In the genomic region with DNA sequence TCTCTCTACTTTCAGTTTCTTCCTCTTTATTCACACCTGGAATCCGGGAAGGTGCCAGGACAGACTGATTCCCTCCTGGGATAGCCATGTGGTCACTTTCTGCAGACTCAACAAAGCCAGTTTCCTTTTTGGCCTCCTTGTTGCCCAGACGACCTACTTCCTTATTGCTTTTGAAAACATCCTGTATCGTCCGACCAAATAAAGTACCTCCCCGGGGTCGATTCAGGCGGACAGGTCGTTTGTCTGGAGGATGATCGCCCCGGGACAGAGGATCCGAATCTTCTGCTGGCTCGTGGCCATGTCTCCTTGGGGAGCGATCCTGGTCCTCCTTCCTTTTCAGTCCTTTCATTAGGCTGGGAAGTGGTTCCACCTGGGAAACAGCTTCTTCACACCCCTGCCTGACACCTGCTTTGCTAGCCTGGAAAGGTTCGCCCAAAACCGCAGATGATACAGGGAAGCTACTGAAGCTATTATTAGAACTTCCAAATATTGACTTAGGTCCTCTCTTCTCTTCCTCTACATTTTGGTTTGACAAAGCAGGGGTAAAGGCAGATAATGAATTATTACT, we compare ENCODE assay signal across 10 cellular contexts. TPM values are rescaled to one million over a fixed set of nuclear protein-coding genes. Genes with fewer than 3 reads are reported as not detected.
DNase-seq lines count a peak whose midpoint lies in the region; ATAC-seq, FAIRE-seq and TF ChIP-seq lines count a peak whose summit lies in the region.
"Had no signal": no experiment of that assay in that cellular context is flagged by ENCODE, and none has a peak within 500 bp of the region (broad histone marks: within the 10 kb centered on the region; RNA-seq: fewer than 3 reads in every experiment).

No MANE protein-coding gene starts in this region.

- H2AFZ ChIP-seq in GM12878 (ENCODE audit: control insufficient read depth, low read depth, low read length) = no peak overlapping the region

- peak overlapping the region; percentile 54 to 80 (median 75) for H3K4me3 Mint-ChIP-seq in nephron

- H3K4me3 ChIP-seq in MG63 = peak overlapping the region; percentile 84
- H3K4me3 ChIP-seq in GM12878 = peak overlapping the region; percentile 97

- CTCF ChIA-PET in GM12878 (lab: Yijun Ruan, JAX) = interaction anchor here (0.8 to 3.3 kb wide), 8 partner anchors 8 to 217 kb away, joined by 3 to 29 read pairs (median 4); no protein-coding TSS in a partner anchor

- no peak for ATAC-seq in GM12878
- no peak for ATAC-seq in GM21381 (IDR thresholded peaks at IDR 0.05; ENCODE audit: unreplicated experiment)
- no peak for ATAC-seq in HG02973 (IDR thresholded peaks at IDR 0.05; ENCODE audit: unreplicated experiment)

- WGBS in GM12878 (ENCODE audit: insufficient coverage, insufficient replicate concordance, low lambda C conversion rate, missing lambda C conversion rate) = 59% methylated on average over 15 of the region's 15 CpGs

- TF ChIP-seq CTCF in GM12878 (IDR thresholded peaks at IDR 0.05 in 2 of 3, conservative IDR thresholded peaks at IDR 0.05 in 1 of 3; ENCODE audit: control insufficient read depth in 2 of 3, extremely low read depth in 1 of 3, insufficient read depth in 1 of 3, low read depth in 3 of 3, low read length in 3 of 3) (no peak), nephron (IDR thresholded peaks at IDR 0.05; ENCODE audit: unreplicated experiment in 3 of 3) (no peak)

- intact Hi-C loops in GM12878 (cut with micrococcal nuclease; ENCODE audit: unreplicated experiment) = loop anchor here (2.0 to 10.0 kb wide), 2 partner anchors 29 to 139 kb away; no protein-coding TSS in a partner anchor

- peaks cover 57% of the 10 kb centered on the region for H3K79me2 ChIP-seq in GM12878 (ENCODE audit: control insufficient read depth, insufficient read depth, low read length)

- no peaks in the 10 kb centered on the region for H3K9me3 Mint-ChIP-seq in nephron

- peaks cover 62% of the 10 kb centered on the region for H3K36me3 Mint-ChIP-seq in nephron (ENCODE audit: low read depth)

- H3K27me3 ChIP-seq in MG63 (no peaks in the 10 kb centered on the region), GM12878 (replicated peaks in 1 of 2; ENCODE audit: control insufficient read depth in 2 of 2, insufficient read depth in 2 of 2, low read length in 1 of 2) (no peaks in the 10 kb centered on the region)

- TF ChIP-seq EP300 in GM12878 (IDR thresholded peaks at IDR 0.05; ENCODE audit: borderline replicate concordance in 1 of 2, control insufficient read depth in 1 of 2, low read depth in 2 of 2, low read length in 2 of 2) = no peak

- FAIRE-seq in GM12878 (lab: Jason Lieb, UNC) = no peak

- H3K27me3 Mint-ChIP-seq in nephron (ENCODE audit: low read depth) = no peaks in the 10 kb centered on the region

- H3K9me3 ChIP-seq in MG63 (no peaks in the 10 kb centered on the region), GM12878 (replicated peaks; ENCODE audit: control insufficient read depth, insufficient read depth, low read length) (no peaks in the 10 kb centered on the region; the same call in 2 of the 3 replicates)

- TF ChIP-seq POLR2A in GM12878 (IDR thresholded peaks at IDR 0.05; ENCODE audit: low read depth, low read length) = no peak

- H3K4me1 Mint-ChIP-seq in nephron = peaks cover 33% of the 10 kb centered on the region

- peak overlapping the region in 1 of 3 experiments; percentile 7 for H3K27ac Mint-ChIP-seq in nephron

- SMC1A ChIA-PET in GM12878 (lab: Charles Lee; ENCODE audit: uncharacterized antibody, unreplicated experiment) = interaction anchor here (1.0 to 2.7 kb wide), 8 partner anchors 31 to 141 kb away, joined by 3 to 15 read pairs (median 5); a partner anchor contains a TSS

- TF ChIP-seq RAD21 in GM12878 (IDR thresholded peaks at IDR 0.05; ENCODE audit: insufficient read depth, low read depth, low read length) = no peak

- peak overlapping the region; percentile 14; the same call in 1 of the 2 replicates for H3K9ac ChIP-seq in GM12878 (ENCODE audit: control insufficient read depth, insufficient read depth, low read length)

- in situ Hi-C loops in GM12878 (cut with MboI) = no loop called here

- no peaks in the 10 kb centered on the region for H4K20me1 ChIP-seq in GM12878 (ENCODE audit: control insufficient read depth, insufficient read depth)

- POLR2A ChIA-PET in GM12878 (lab: Charles Lee) = interaction anchor here (0.7 to 2.2 kb wide), 4 partner anchors 38 to 85 kb away, joined by 3 to 7 read pairs (median 4); no protein-coding TSS in a partner anchor

- H3K36me3 ChIP-seq in MG63 (peaks cover 62% of the 10 kb centered on the region), GM12878 (ENCODE audit: control insufficient read depth in 2 of 2, insufficient read depth in 2 of 2, low read length in 1 of 2) (peaks cover 7 to 16% of the 10 kb centered on the region in 2 experiments)

- peak overlapping the region; percentile 72 for H3K4me2 ChIP-seq in GM12878 (ENCODE audit: control insufficient read depth, insufficient read depth)

- TSS peak; percentile 66 for BruUV-seq in GM12878 (replicated peaks; lab: Mats Ljungman, UMichigan)

- peaks cover 13% of the 10 kb centered on the region for H3K4me1 ChIP-seq in GM12878 (ENCODE audit: control insufficient read depth, insufficient read depth, low read length)

- RAD21 ChIA-PET in GM12878 (lab: Charles Lee; ENCODE audit: unreplicated experiment) = interaction anchor here (1.8 to 2.6 kb wide), 4 partner anchors 31 to 141 kb away, joined by 6 to 10 read pairs (median 8); a partner anchor contains a TSS

- DNase-seq in DMS153 (lab: John Stamatoyannopoulos, UW) = peak; percentile 76
- DNase-seq in MG63 = no peak
- no peak for DNase-seq in GM12878 (ENCODE audit: low read depth, low spot score)
- DNase-seq in activated gamma-delta T cell (lab: John Stamatoyannopoulos, UW) = no peak
- DNase-seq in caudate nucleus (lab: John Stamatoyannopoulos, UW) = no peak
- DNase-seq: activated CD8-positive, alpha-beta memory T cell treated with anti-CD3 and anti-CD28 coated beads, Interleukin-2, amount 50 U/mL, for 48 hours; hypothalamus had no signal

- H3K27ac ChIP-seq in GM12878 (ENCODE audit: control insufficient read depth, insufficient read depth) (0 out of 2 replicates have a peak overlapping the region, but pooled peaks have one; percentile 17), caudate nucleus (ENCODE audit: low read depth, low read length) (no peak overlapping the region)

RNA-seq across cellular contexts. Expression of a gene that starts 1.2 kb away (rescaled TPM):
- 76.0 and 108 TPM in 2 replicates for total RNA-seq in MG63 (2014; rRNA removed; shearing (Covaris generic); ENCODE audit: low replicate concordance)
- 241 and 252 TPM in 2 replicates for total RNA-seq in GM12878 (2013; cell fraction: nucleolus; rRNA removed)
- total RNA-seq in GM12878 (2014; rRNA removed) (53.8 and 53.9 TPM in 2 replicates), GM12878 (2014; rRNA removed; fragmentation: Illumina TruSeq; extraction: Trizol) (32.4 and 39.7 TPM in 2 replicates), GM12878 (2021) (94.3 and 95.7 TPM in 2 replicates)
- polyA plus RNA-seq in GM12878 (2011; ENCODE audit: low read depth) = 28.0 TPM
- polyA plus RNA-seq in GM12878 (2011; rRNA removed) (42.3 and 45.3 TPM in 2 replicates), GM12878 (2014; fragmentation: Illumina TruSeq; extraction: Trizol) (34.3 and 39.3 TPM in 2 replicates), GM12878 (2014; fragmentation: Nextera tagmentation; extraction: Ambion mirVana) (1 to 10 TPM; 6.1 to 8.8 TPM), GM12878 (2014; rRNA removed) (48.6 and 54.6 TPM in 2 replicates), GM12878 (2016; fragmentation: Nextera tagmentation; extraction: Ambion mirVana) (10 to 100 TPM; 54.5 to 64.6 TPM)
- 53.3 and 76.7 TPM in 2 replicates for polyA plus RNA-seq in GM12878 (2011; cell fraction: cytosol; rRNA removed)
- polyA plus RNA-seq in GM12878 (2011; cell fraction: nucleus; rRNA removed) = 140 and 149 TPM in 2 replicates
- polyA plus RNA-seq in GM12878 (2012) = 42.7 and 46.1 TPM in 2 replicates
- 54.7 and 88.0 TPM in 2 replicates for polyA minus RNA-seq in GM12878 (2011; rRNA and poly(A)+ RNA removed)
- polyA minus RNA-seq in GM12878 (2011; cell fraction: cytosol; rRNA and poly(A)+ RNA removed) = 58.8 and 74.2 TPM in 2 replicates
- polyA minus RNA-seq in GM12878 (2011; cell fraction: nucleus; rRNA and poly(A)+ RNA removed) = 94.2 and 133 TPM in 2 replicates

RNA-seq across cellular contexts. Expression of a gene that starts 2.0 kb away (rescaled TPM):
- total RNA-seq in MG63 (2014; rRNA removed; shearing (Covaris generic); ENCODE audit: low replicate concordance) = 42.8 and 55.8 TPM in 2 replicates
- 26.3 and 29.9 TPM in 2 replicates for total RNA-seq in GM12878 (2013; cell fraction: nucleolus; rRNA removed)
- total RNA-seq in GM12878 (2014; rRNA removed) = 16.7 and 18.1 TPM in 2 replicates
- total RNA-seq in GM12878 (2014; rRNA removed; fragmentation: Illumina TruSeq; extraction: Trizol) = 16.5 and 16.9 TPM in 2 replicates
- 13.2 and 13.8 TPM in 2 replicates for total RNA-seq in GM12878 (2021)
- 16.6 TPM for polyA plus RNA-seq in GM12878 (2011; ENCODE audit: low read depth)
- polyA plus RNA-seq in GM12878 (2011; rRNA removed) = 31.1 and 38.1 TPM in 2 replicates
- 18.4 and 21.1 TPM in 2 replicates for polyA plus RNA-seq in GM12878 (2011; cell fraction: cytosol; rRNA removed)
- 19.4 and 23.3 TPM in 2 replicates for polyA plus RNA-seq in GM12878 (2011; cell fraction: nucleus; rRNA removed)
- polyA plus RNA-seq in GM12878 (2012) = 20.8 and 20.9 TPM in 2 replicates
- polyA plus RNA-seq in GM12878 (2014; fragmentation: Illumina TruSeq; extraction: Trizol) = 18.9 and 22.1 TPM in 2 replicates
- 10 to 100 TPM in 1 of 2 experiments, 1 to 10 TPM in 1; 6.5 to 11.3 TPM for polyA plus RNA-seq in GM12878 (2014; fragmentation: Nextera tagmentation; extraction: Ambion mirVana)
- polyA plus RNA-seq in GM12878 (2014; rRNA removed) = 27.1 and 31.4 TPM in 2 replicates
- 10 to 100 TPM; 20.2 to 20.9 TPM for polyA plus RNA-seq in GM12878 (2016; fragmentation: Nextera tagmentation; extraction: Ambion mirVana)
- polyA minus RNA-seq in GM12878 (2011; rRNA and poly(A)+ RNA removed) = 11.4 and 12.3 TPM in 2 replicates
- 5.4 and 5.9 TPM in 2 replicates for polyA minus RNA-seq in GM12878 (2011; cell fraction: cytosol; rRNA and poly(A)+ RNA removed)
- 12.5 and 13.5 TPM in 2 replicates for polyA minus RNA-seq in GM12878 (2011; cell fraction: nucleus; rRNA and poly(A)+ RNA removed)

RNA-seq across cellular contexts. Expression of a gene that starts 39.5 kb away (rescaled TPM):
- 3.0 and 4.7 TPM in 2 replicates for total RNA-seq in MG63 (2014; rRNA removed; shearing (Covaris generic); ENCODE audit: low replicate concordance)
- total RNA-seq in GM12878 (2013; cell fraction: nucleolus; rRNA removed) = 39.5 and 45.3 TPM in 2 replicates
- total RNA-seq in GM12878 (2014; rRNA removed) (14.4 and 16.2 TPM in 2 replicates), GM12878 (2014; rRNA removed; fragmentation: Illumina TruSeq; extraction: Trizol) (6.7 and 7.3 TPM in 2 replicates), GM12878 (2021) (17.9 and 22.3 TPM in 2 replicates)
- 1.8 TPM for polyA plus RNA-seq in GM12878 (2011; ENCODE audit: low read depth)
- polyA plus RNA-seq in GM12878 (2011; rRNA removed) (4.9 and 6.4 TPM in 2 replicates), GM12878 (2014; fragmentation: Illumina TruSeq; extraction: Trizol) (1.3 and 6.7 TPM in 2 replicates), GM12878 (2014; fragmentation: Nextera tagmentation; extraction: Ambion mirVana) (1 to 10 TPM; 1.1 TPM), GM12878 (2014; rRNA removed) (21.6 and 28.2 TPM in 2 replicates), GM12878 (2016; fragmentation: Nextera tagmentation; extraction: Ambion mirVana) (10 to 100 TPM; 18.8 to 20.2 TPM)
- polyA plus RNA-seq in GM12878 (2011; cell fraction: cytosol; rRNA removed) = 9.2 and 14.2 TPM in 2 replicates
- 50.5 and 63.4 TPM in 2 replicates for polyA plus RNA-seq in GM12878 (2011; cell fraction: nucleus; rRNA removed)
- 7.9 and 9.3 TPM in 2 replicates for polyA plus RNA-seq in GM12878 (2012)
- polyA minus RNA-seq in GM12878 (2011; rRNA and poly(A)+ RNA removed) = 9.7 and 17.1 TPM in 2 replicates
- polyA minus RNA-seq in GM12878 (2011; cell fraction: cytosol; rRNA and poly(A)+ RNA removed) = 4.8 and 5.9 TPM in 2 replicates
- polyA minus RNA-seq in GM12878 (2011; cell fraction: nucleus; rRNA and poly(A)+ RNA removed) = 22.1 and 38.8 TPM in 2 replicates

RNA-seq across cellular contexts. Expression of a gene that starts 39.8 kb away (rescaled TPM):
- 51.7 and 57.0 TPM in 2 replicates for total RNA-seq in MG63 (2014; rRNA removed; shearing (Covaris generic); ENCODE audit: low replicate concordance)
- total RNA-seq in GM12878 (2013; cell fraction: nucleolus; rRNA removed) = 102 and 117 TPM in 2 replicates
- total RNA-seq in GM12878 (2014; rRNA removed) = 21.9 and 22.1 TPM in 2 replicates
- 15.3 and 17.1 TPM in 2 replicates for total RNA-seq in GM12878 (2014; rRNA removed; fragmentation: Illumina TruSeq; extraction: Trizol)
- total RNA-seq in GM12878 (2021) = 33.0 and 35.4 TPM in 2 replicates
- 19.1 TPM for polyA plus RNA-seq in GM12878 (2011; ENCODE audit: low read depth)
- 11.3 and 11.5 TPM in 2 replicates for polyA plus RNA-seq in GM12878 (2011; rRNA removed)
- 10.0 and 12.0 TPM in 2 replicates for polyA plus RNA-seq in GM12878 (2011; cell fraction: cytosol; rRNA removed)
- polyA plus RNA-seq in GM12878 (2011; cell fraction: nucleus; rRNA removed) = 65.9 and 71.0 TPM in 2 replicates
- 16.9 and 23.8 TPM in 2 replicates for polyA plus RNA-seq in GM12878 (2012)
- 7.4 and 18.9 TPM in 2 replicates for polyA plus RNA-seq in GM12878 (2014; fragmentation: Illumina TruSeq; extraction: Trizol)
- 1 to 10 TPM; 2.9 to 6.0 TPM for polyA plus RNA-seq in GM12878 (2014; fragmentation: Nextera tagmentation; extraction: Ambion mirVana)
- 25.4 and 35.1 TPM in 2 replicates for polyA plus RNA-seq in GM12878 (2014; rRNA removed)
- 10 to 100 TPM; 39.2 to 39.6 TPM for polyA plus RNA-seq in GM12878 (2016; fragmentation: Nextera tagmentation; extraction: Ambion mirVana)
- 40.6 and 78.3 TPM in 2 replicates for polyA minus RNA-seq in GM12878 (2011; rRNA and poly(A)+ RNA removed)
- 10.3 and 13.7 TPM in 2 replicates for polyA minus RNA-seq in GM12878 (2011; cell fraction: cytosol; rRNA and poly(A)+ RNA removed)
- 19.9 and 39.3 TPM in 2 replicates for polyA minus RNA-seq in GM12878 (2011; cell fraction: nucleus; rRNA and poly(A)+ RNA removed)

RNA-seq across cellular contexts. Expression of a gene that starts 55.6 kb away (rescaled TPM):
- total RNA-seq in MG63 (2014; rRNA removed; shearing (Covaris generic); ENCODE audit: low replicate concordance) = 46.6 and 66.7 TPM in 2 replicates
- total RNA-seq in GM12878 (2013; cell fraction: nucleolus; rRNA removed) = 310 and 374 TPM in 2 replicates
- total RNA-seq in GM12878 (2014; rRNA removed) (61.4 and 65.2 TPM in 2 replicates), GM12878 (2014; rRNA removed; fragmentation: Illumina TruSeq; extraction: Trizol) (19.6 and 20.3 TPM in 2 replicates), GM12878 (2021) (82.4 and 86.4 TPM in 2 replicates)
- 24.8 TPM for polyA plus RNA-seq in GM12878 (2011; ENCODE audit: low read depth)
- polyA plus RNA-seq in GM12878 (2011; rRNA removed) (26.1 and 51.3 TPM in 2 replicates), GM12878 (2014; fragmentation: Illumina TruSeq; extraction: Trizol) (18.3 and 24.0 TPM in 2 replicates), GM12878 (2014; fragmentation: Nextera tagmentation; extraction: Ambion mirVana) (1 to 10 TPM; 2.9 to 3.7 TPM), GM12878 (2014; rRNA removed) (60.9 and 68.4 TPM in 2 replicates), GM12878 (2016; fragmentation: Nextera tagmentation; extraction: Ambion mirVana) (10 to 100 TPM; 25.5 to 29.4 TPM)
- polyA plus RNA-seq in GM12878 (2011; cell fraction: cytosol; rRNA removed) = 53.2 and 64.3 TPM in 2 replicates
- 250 and 378 TPM in 2 replicates for polyA plus RNA-seq in GM12878 (2011; cell fraction: nucleus; rRNA removed)
- 46.0 and 62.0 TPM in 2 replicates for polyA plus RNA-seq in GM12878 (2012)
- polyA minus RNA-seq in GM12878 (2011; rRNA and poly(A)+ RNA removed) = 80.4 and 121 TPM in 2 replicates
- 12.8 and 21.1 TPM in 2 replicates for polyA minus RNA-seq in GM12878 (2011; cell fraction: cytosol; rRNA and poly(A)+ RNA removed)
- 44.5 and 53.5 TPM in 2 replicates for polyA minus RNA-seq in GM12878 (2011; cell fraction: nucleus; rRNA and poly(A)+ RNA removed)
